In the genomic region with DNA sequence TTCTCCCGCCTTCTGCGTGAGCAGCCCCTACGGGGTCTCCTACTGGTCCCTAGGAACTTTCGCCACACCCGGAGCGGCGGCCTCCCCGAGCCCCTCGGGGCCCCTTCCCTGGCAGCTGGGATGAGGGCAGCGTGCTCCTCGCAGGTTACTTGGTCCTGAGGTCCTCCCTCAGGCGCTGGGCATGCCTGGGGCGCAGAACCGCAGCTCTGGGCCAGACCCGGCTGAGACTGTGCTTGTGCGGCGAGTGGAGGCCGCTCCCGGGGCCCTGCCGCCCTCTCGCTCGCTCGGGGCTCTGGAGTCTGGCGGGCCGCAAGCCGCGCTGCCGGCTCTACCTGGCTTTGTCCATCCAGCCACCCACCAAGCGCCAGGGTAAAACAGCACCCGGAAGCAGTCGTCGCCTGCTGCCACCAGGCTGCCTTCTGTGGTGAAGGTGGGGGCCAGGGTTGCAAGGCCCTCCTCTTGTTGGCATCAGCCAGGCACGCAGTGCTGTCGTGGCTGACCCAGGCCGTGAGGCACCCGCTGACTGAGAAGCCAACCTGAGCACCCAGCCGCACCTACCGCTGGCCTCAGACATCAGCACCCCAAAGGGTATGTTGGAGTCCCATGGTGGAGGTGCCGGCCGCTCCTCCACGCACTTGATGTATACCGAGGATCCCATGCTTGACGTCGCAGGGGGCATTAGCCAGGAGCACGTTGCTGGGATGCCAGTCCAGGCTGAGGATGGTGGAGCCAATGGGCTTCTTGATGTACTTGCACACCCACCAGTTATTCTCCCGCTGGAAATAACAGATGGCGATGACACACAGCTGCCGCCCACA, we compare ENCODE assay signal across 23 cellular contexts. TPM values are rescaled to one million over a fixed set of nuclear protein-coding genes. Genes with fewer than 3 reads are reported as not detected.
A peak's percentile ranks its signal among the peaks of the same experiment; 100 is the strongest.
DNase-seq lines count a peak whose midpoint lies in the region; ATAC-seq and TF ChIP-seq lines count a peak whose summit lies in the region.
"Had no signal": no experiment of that assay in that cellular context is flagged by ENCODE, and none has a peak within 500 bp of the region (broad histone marks: within the 10 kb centered on the region; RNA-seq: fewer than 3 reads in every experiment).

No MANE protein-coding gene starts in this region.

- TF ChIP-seq CTCF in GM10248 (IDR thresholded peaks at IDR 0.05; ENCODE audit: control extremely low read depth, extremely low read depth, low read depth, missing control alignments) (no peak), fibroblast of mammary gland (conservative IDR thresholded peaks at IDR 0.05; ENCODE audit: control insufficient read depth, insufficient read depth, low read depth, low read length) (no peak), ascending aorta (IDR thresholded peaks at IDR 0.05) (no peak)

- H3K27me3 ChIP-seq in ascending aorta, result no peaks in the 10 kb centered on the region
- H3K27me3 ChIP-seq: cardiac muscle cell, heart left ventricle, Peyer's patch, stomach, transverse colon had no signal

- no peak overlapping the region for H3K27ac ChIP-seq in ascending aorta
- H3K27ac ChIP-seq: cardiac muscle cell, heart left ventricle, Peyer's patch, psoas muscle, skin epidermis, stomach, transverse colon had no signal

- peaks cover 0 to 7% of the 10 kb centered on the region in 2 donors for H3K9me3 ChIP-seq in ascending aorta
- H3K9me3 ChIP-seq: Peyer's patch had no signal

- CTCF ChIA-PET in GM10248 (lab: Yijun Ruan, JAX), result interaction anchor here (1.2 to 1.8 kb wide), 2 partner anchors 8 to 10 kb away, joined by 4 to 6 read pairs; no protein-coding TSS in a partner anchor

- no peak for ATAC-seq in HG03342 (IDR thresholded peaks at IDR 0.05; ENCODE audit: unreplicated experiment)

- intact Hi-C loops in posterior cingulate gyrus (cut with DNase I), result no loop called here
- intact Hi-C loops in ascending aorta (cut with DNase I), result no loop called here

- H3K36me3 ChIP-seq in ascending aorta, result peaks cover 1 to 3% of the 10 kb centered on the region in 2 donors
- H3K36me3 ChIP-seq: Peyer's patch had no signal

- H3K4me3 ChIP-seq in fibroblast of mammary gland (ENCODE audit: control insufficient read depth, low read depth, low read length), result peak overlapping the region; percentile 52
- no peak overlapping the region for H3K4me3 ChIP-seq in ascending aorta
- H3K4me3 ChIP-seq: cardiac muscle cell, Peyer's patch, psoas muscle, stomach, transverse colon had no signal

- POLR2A ChIA-PET in GM10248 (lab: Yijun Ruan, JAX), result no interaction called here

- peak; percentile 13 for DNase-seq in activated gamma-delta T cell (lab: John Stamatoyannopoulos, UW)
- no peak for DNase-seq in activated gamma-delta T cell treated with Interleukin-2 at 50 U/mL for 16 hours
- peak; percentile 13 for DNase-seq in GM10248 (ENCODE audit: extremely low spot score)
- DNase-seq in fibroblast of mammary gland (ENCODE audit: low read depth), result no peak
- peak in 6 of 10 donors; percentile 30 to 91 (median 70) for DNase-seq in posterior cingulate gyrus
- DNase-seq in NCI-H2196 treated with DMSO at 0.1 percent for 48 hours (lab: John Stamatoyannopoulos, UW; ENCODE audit: unreplicated experiment), result no peak
- no peak for DNase-seq in ascending aorta (ENCODE audit: low spot score in 2 of 2)
- DNase-seq: 8988T; activated B cell treated with CpG ODN at 0.5 μM for 24 hours; activated CD4-positive, alpha-beta T cell treated with anti-CD3 and anti-CD28 coated beads, Interleukin-2, amount 50 U/mL, for 4 hours; activated effector memory CD4-positive, alpha-beta T cell treated with Interleukin-2 at 50 U/mL for 16 hours; AML-193; amniotic stem cell; COR-L47; Peyer's patch; stomach; transverse colon had no signal

- H3K4me1 ChIP-seq in ascending aorta, result no peaks in the 10 kb centered on the region
- H3K4me1 ChIP-seq: heart left ventricle, Peyer's patch, psoas muscle, stomach, transverse colon had no signal

RNA-seq across cellular contexts. Expression of a gene that starts 46.1 kb away (rescaled TPM):
- total RNA-seq in ascending aorta, result not detected
- total RNA-seq: MCF 10A, Peyer's patch, transverse colon had no signal

Comparison
In these comparisons a context has a peak if more than half of its experiments do, and no peak if none do; other contexts are left out.
1. DNase-seq: peak in activated gamma-delta T cell (single experiment), GM10248 (single experiment) and posterior cingulate gyrus (6 of 10); none in activated gamma-delta T cell treated with Interleukin-2 at 50 U/mL for 16 hours (single experiment), fibroblast of mammary gland (single experiment), NCI-H2196 treated with DMSO at 0.1 percent for 48 hours (single experiment) and ascending aorta (0 of 2).